Comparison of ENCODE assay signal across 27 cellular contexts in the genomic region with DNA sequence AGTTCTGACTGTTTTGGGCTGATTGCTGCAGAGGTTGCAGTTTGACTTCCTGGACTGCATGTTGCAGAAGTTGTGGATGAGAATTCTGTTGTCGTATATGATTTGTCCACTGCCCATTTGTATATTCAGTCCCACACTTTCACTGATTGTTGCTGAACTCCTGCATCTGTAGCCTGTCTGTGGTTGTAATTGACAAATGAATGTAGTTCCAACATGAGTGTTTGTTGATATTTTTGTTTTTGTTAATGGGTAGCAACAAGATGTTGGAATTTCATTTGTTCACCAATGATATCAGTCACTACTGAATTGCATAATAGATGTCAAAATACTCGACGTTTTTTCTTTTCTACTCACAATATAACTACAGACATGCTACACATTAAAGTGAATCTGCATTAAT.
"Had no signal": no experiment of that assay in that cellular context is flagged by ENCODE, and none has a peak within 500 bp of the region (broad histone marks: within the 10 kb centered on the region; RNA-seq: fewer than 3 reads in every experiment).

No MANE protein-coding gene starts in this region.

- H3K27ac ChIP-seq: HL-60, SJSA1, SK-N-MC had no signal

- H3K9me3 ChIP-seq: MG63, SJSA1 had no signal

- DNase-seq: Karpas-422, KG1, MG63, NCI-H1092, NCI-H1105 treated with DMSO at 0.1 percent for 48 hours, NCI-H1417 treated with DMSO at 0.1 percent for 48 hours, NCI-H146, NCI-H187, NCI-H2029, NCI-H2081 treated with DMSO at 0.1 percent for 48 hours, NCI-H2171, NCI-H226, NCI-H446, NCI-H510A, NCI-H524 treated with DMSO at 0.1 percent for 48 hours, NCI-H69, NCI-H774, Right ventricle myocardium superior, RPMI8226, SIG-M5, SW 1271, T-cell had no signal

- ATAC-seq: T-cell had no signal

- FAIRE-seq: HTR-8/SVneo, RCC 7860 had no signal

- H3K36me3 ChIP-seq: MG63, SJSA1 had no signal

- H3K4me1 ChIP-seq: SJSA1 had no signal

- H3K27me3 ChIP-seq: MG63, SJSA1 had no signal

- H3K4me3 ChIP-seq: MG63, SJSA1, SK-N-MC had no signal
